ENCODE assay signal across 8 cellular contexts in the genomic region with DNA sequence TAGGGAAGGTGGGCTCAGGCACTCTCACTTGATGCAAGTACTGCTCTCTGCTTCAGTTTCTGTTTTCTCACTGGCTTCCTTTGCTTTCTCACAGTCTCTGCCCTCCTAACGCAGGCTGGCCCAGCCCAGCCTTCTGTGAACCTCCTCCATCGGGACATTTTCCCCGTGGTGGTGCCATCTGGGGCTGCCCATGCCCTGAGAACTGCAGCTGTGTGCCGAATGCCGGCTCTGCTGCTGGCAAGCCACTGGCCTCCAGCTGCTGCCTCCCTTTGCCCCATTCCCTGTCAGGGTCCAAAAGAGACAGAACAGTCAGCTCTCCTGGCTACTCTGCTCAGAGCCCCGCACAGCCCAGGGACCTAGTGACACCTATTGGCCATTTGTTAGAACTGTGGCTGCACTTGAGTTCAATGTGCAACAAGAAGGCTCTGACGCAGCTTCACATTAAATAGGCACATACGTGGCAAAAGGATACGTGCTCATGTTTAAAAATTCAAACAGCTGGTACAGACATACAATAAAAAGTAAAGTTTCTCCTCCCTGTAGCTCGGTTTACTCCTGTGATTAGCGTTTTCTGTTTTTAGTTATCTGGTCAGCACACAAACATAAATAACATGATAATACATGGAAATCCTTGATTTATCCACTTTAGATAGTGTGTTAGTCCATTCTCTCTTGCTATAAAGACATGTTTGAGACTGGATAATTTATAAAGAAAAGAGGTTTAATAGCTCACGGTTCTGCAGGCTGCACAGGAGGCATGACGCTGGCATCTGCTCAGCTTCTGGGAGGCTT. TPM values are rescaled to one million over a fixed set of nuclear protein-coding genes. Genes with fewer than 3 reads are reported as not detected.
DNase-seq lines count a peak whose midpoint lies in the region; ATAC-seq and TF ChIP-seq lines count a peak whose summit lies in the region.

No MANE protein-coding gene starts in this region.

- TF ChIP-seq CTCF in GM12875 (IDR thresholded peaks at IDR 0.05; ENCODE audit: borderline replicate concordance, insufficient read depth, low read depth, low read length), result peak; percentile 91
- peak; percentile 98 for TF ChIP-seq CTCF in WERI-Rb-1 (IDR thresholded peaks at IDR 0.05; ENCODE audit: low read depth, low read length)
- TF ChIP-seq CTCF in foreskin keratinocyte (conservative IDR thresholded peaks at IDR 0.05), result peak; percentile 70

- H3K4me3 ChIP-seq in GM12875 (ENCODE audit: low read depth, low read length), result no peak overlapping the region
- H3K4me3 ChIP-seq in WERI-Rb-1 (ENCODE audit: low read depth, low read length), result no peak overlapping the region

- H3K36me3 ChIP-seq in WERI-Rb-1, result no peaks in the 10 kb centered on the region

- no peaks in the 10 kb centered on the region for H3K27me3 ChIP-seq in WERI-Rb-1 (ENCODE audit: insufficient read depth, low read depth, severe bottlenecking)
- H3K27me3 ChIP-seq in foreskin keratinocyte, result peaks cover 4% of the 10 kb centered on the region

- no peaks in the 10 kb centered on the region for H3K4me1 ChIP-seq in foreskin keratinocyte

- DNase-seq in AG20443 (ENCODE audit: low spot score) (peak; percentile 81), NCI-H1048 (lab: John Stamatoyannopoulos, UW) (peak; percentile 36), WERI-Rb-1 (peak; percentile 91), foreskin keratinocyte (peak in 1 of 2 donors; percentile 37), occipital lobe (lab: John Stamatoyannopoulos, UW) (peak; percentile 32), DMS79 (lab: John Stamatoyannopoulos, UW) (no peak)

- H3K27ac ChIP-seq in WERI-Rb-1, result no peak overlapping the region
- no peak overlapping the region for H3K27ac ChIP-seq in foreskin keratinocyte

- ATAC-seq in HG02610 (IDR thresholded peaks at IDR 0.05; ENCODE audit: unreplicated experiment), result peak; percentile 93
- peak; percentile 92 for ATAC-seq in foreskin keratinocyte

- peaks cover 7% of the 10 kb centered on the region for H3K9me3 ChIP-seq in WERI-Rb-1 (ENCODE audit: severe bottlenecking)

RNA-seq across cellular contexts. Expression of gene FCRL5, which starts 46.6 kb away (rescaled TPM):
- total RNA-seq in foreskin keratinocyte (not detected in 2 replicates), occipital lobe (not detected)
- polyA plus RNA-seq in foreskin keratinocyte, result not detected in 2 replicates
